In the genomic region with DNA sequence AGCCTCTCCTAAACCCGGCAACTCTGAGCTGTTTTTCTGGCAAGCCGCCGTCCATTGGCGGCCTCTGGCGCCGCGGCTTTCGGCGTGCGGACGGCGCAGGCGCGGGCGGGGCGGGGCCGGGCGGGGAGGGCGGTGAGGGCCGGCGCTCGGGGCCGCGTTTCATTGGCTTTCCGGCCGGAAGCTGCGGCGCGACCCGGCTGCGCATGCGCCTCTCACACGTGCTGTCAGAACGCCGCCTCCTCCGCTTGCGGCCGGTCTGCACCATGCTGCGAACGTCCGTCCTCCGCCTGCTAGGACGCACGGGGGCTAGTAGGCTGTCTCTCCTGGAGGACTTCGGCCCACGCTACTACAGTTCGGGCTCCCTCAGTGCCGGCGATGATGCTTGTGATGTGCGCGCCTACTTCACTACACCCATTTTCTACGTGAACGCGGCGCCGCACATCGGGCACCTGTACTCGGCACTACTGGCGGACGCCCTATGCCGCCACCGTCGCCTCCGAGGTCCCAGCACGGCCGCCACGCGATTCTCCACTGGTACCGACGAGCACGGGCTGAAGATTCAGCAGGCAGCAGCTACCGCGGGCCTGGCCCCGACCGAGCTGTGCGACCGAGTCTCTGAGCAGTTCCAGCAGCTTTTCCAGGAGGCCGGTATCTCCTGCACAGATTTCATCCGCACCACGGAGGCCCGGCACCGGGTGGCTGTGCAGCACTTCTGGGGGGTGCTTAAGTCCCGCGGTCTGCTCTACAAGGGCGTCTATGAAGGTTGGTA, we compare ENCODE assay signal across 8 cellular contexts. TPM values are rescaled to one million over a fixed set of nuclear protein-coding genes. Genes with fewer than 3 reads are reported as not detected.
DNase-seq lines count a peak whose midpoint lies in the region; ATAC-seq, FAIRE-seq and TF ChIP-seq lines count a peak whose summit lies in the region.

A gene (plus strand): TSS at position 227 of the 769 bp plus-strand sequence. CDS start 37 bp downstream, at position 264.

- 0% methylated on average over 69 to 85 of the region's 85 CpGs for WGBS in small intestine, 3 donors

- peak within 1 kb of the TSS; percentile 96; the same call in 1 of the 2 replicates for H3K9ac ChIP-seq in iPS-20b (ENCODE audit: low read depth, low read length)

- no peaks in the 10 kb centered on the region for H3K27me3 ChIP-seq in breast epithelium
- no peaks in the 10 kb centered on the region for H3K27me3 ChIP-seq in iPS-20b (ENCODE audit: insufficient read depth, low read length)
- no peaks in the 10 kb centered on the region for H3K27me3 ChIP-seq in small intestine (ENCODE audit: control insufficient read depth in 2 of 2, insufficient read depth in 2 of 2, low read length in 2 of 2)

- FAIRE-seq in small intestine (lab: Jason Lieb, UNC), result no peak

- H3K4me1 ChIP-seq in breast epithelium (peaks cover 0 to 25% of the 10 kb centered on the region in 2 donors), iPS-20b (ENCODE audit: insufficient read depth, low read length) (peaks cover 26% of the 10 kb centered on the region), small intestine (ENCODE audit: control insufficient read depth in 2 of 2, insufficient read depth in 1 of 2, low read depth in 1 of 2, low read length in 1 of 2) (peaks cover 0 to 10% of the 10 kb centered on the region in 2 donors)

- DNase-seq in ACHN (peak; percentile 94), NCI-H2196 treated with DMSO at 0.1 percent for 48 hours (lab: John Stamatoyannopoulos, UW; ENCODE audit: unreplicated experiment) (peak; percentile 89), breast epithelium (ENCODE audit: low spot score in 2 of 2) (peak; percentile 88 to 91), small intestine (peak; percentile 93)

- intact Hi-C loops in breast epithelium (cut with DNase I; ENCODE audit: low total_unique reads), result no loop called here

- H3K27ac ChIP-seq in VCaP, result peak within 1 kb of the TSS; percentile 81
- peak within 1 kb of the TSS; percentile 72 to 78 for H3K27ac ChIP-seq in breast epithelium
- peak within 1 kb of the TSS; percentile 94 for H3K27ac ChIP-seq in iPS-20b (ENCODE audit: low read length)
- H3K27ac ChIP-seq in small intestine (ENCODE audit: low read depth in 1 of 2, low read length in 1 of 2), result peak within 1 kb of the TSS; percentile 76 to 93

- in situ Hi-C loops in ACHN (cut with HindIII; ENCODE audit: low pct_ligation_motif_present, low pct_unique_long_range_greater_than_20kb, low sequenced_read_pairs), result no loop called here

- no peaks in the 10 kb centered on the region for H3K9me3 ChIP-seq in breast epithelium
- no peaks in the 10 kb centered on the region for H3K9me3 ChIP-seq in iPS-20b (ENCODE audit: insufficient read depth, low read depth, low read length)
- no peaks in the 10 kb centered on the region for H3K9me3 ChIP-seq in small intestine (ENCODE audit: control insufficient read depth, low read depth)

- no peaks in the 10 kb centered on the region for H3K36me3 ChIP-seq in breast epithelium
- H3K36me3 ChIP-seq in iPS-20b (ENCODE audit: insufficient read depth, low read depth, low read length), result peaks cover 14% of the 10 kb centered on the region; the same call in 1 of the 2 replicates
- H3K36me3 ChIP-seq in small intestine (ENCODE audit: control insufficient read depth in 2 of 2, insufficient read depth in 2 of 2, low read length in 2 of 2), result no peaks in the 10 kb centered on the region

- peak within 1 kb of the TSS; percentile 81 to 90 (median 87) for H3K4me3 ChIP-seq in breast epithelium
- H3K4me3 ChIP-seq in iPS-20b (ENCODE audit: low read length), result peak within 1 kb of the TSS; percentile 93
- peak within 1 kb of the TSS; percentile 81 to 83 for H3K4me3 ChIP-seq in small intestine (ENCODE audit: low read depth in 1 of 2, low read length in 2 of 2)

- ATAC-seq in GM18870 (IDR thresholded peaks at IDR 0.05; ENCODE audit: unreplicated experiment) (peak; percentile 68), HG03108 (IDR thresholded peaks at IDR 0.05; ENCODE audit: unreplicated experiment) (peak; percentile 79)

- TF ChIP-seq CTCF in VCaP (conservative IDR thresholded peaks at IDR 0.05) (no peak), breast epithelium (IDR thresholded peaks at IDR 0.05) (no peak)

- no peak for TF ChIP-seq POLR2A in breast epithelium (IDR thresholded peaks at IDR 0.05)

RNA-seq across cellular contexts. Expression of the gene that starts here (rescaled TPM):
- total RNA-seq in breast epithelium, result 10 to 100 TPM in 1 of 3 donors, 1 to 10 TPM in 2; 5.4 to 11.9 (median 6.9) TPM
- polyA plus RNA-seq in small intestine, result 1 to 10 TPM; 2.7 to 7.1 (median 3.0) TPM

Comparison
In these comparisons a context has a peak if more than half of its experiments do, and no peak if none do; other contexts are left out.
1. Peak in every context shown above with its lines: DNase-seq, ATAC-seq, H3K4me3 ChIP-seq and H3K27ac ChIP-seq.